In genomic region chr7:47807756-47808155, GRCh38 we compare ENCODE assay signal across 15 cellular contexts.
DNase-seq lines count a peak whose midpoint lies in the region; ATAC-seq and TF ChIP-seq lines count a peak whose summit lies in the region.
"Had no signal": no experiment of that assay in that cellular context is flagged by ENCODE, and none has a peak within 500 bp of the region (broad histone marks: within the 10 kb centered on the region; RNA-seq: fewer than 3 reads in every experiment).

No MANE protein-coding gene starts in this region.

- TF ChIP-seq EP300 in sigmoid colon (IDR thresholded peaks at IDR 0.05), result no peak

- no TSS peak for BruUV-seq in Calu3 (replicated peaks; lab: Mats Ljungman, UMichigan)

- H3K27me3 Mint-ChIP-seq in Calu3 (ENCODE audit: unreplicated experiment) (no peaks in the 10 kb centered on the region), GM23338 (ENCODE audit: insufficient read depth, low read depth, poor library complexity) (peaks cover 5% of the 10 kb centered on the region)
- H3K27me3 Mint-ChIP-seq: activated naive CD4-positive, alpha-beta T cell treated with anti-CD3 and anti-CD28 coated beads, Interleukin-2, amount 50 U/mL, for 24 hours; CD4-positive, CD25-positive, alpha-beta regulatory T cell had no signal

- no peaks in the 10 kb centered on the region for H3K79me2 ChIP-seq in GM23338 (replicated peaks; ENCODE audit: insufficient read depth)

- H3K27me3 ChIP-seq in GM23338 (ENCODE audit: insufficient read depth) (no peaks in the 10 kb centered on the region), lower lobe of right lung (ENCODE audit: low read depth) (no peaks in the 10 kb centered on the region), sigmoid colon (no peaks in the 10 kb centered on the region)
- H3K27me3 ChIP-seq: colonic mucosa had no signal

- H3K27ac ChIP-seq in GM23338 (ENCODE audit: low read depth) (no peak overlapping the region), lower lobe of right lung (peak overlapping the region; percentile 66), sigmoid colon (peak overlapping the region in 1 of 4 donors; percentile 30)
- H3K27ac ChIP-seq: colonic mucosa had no signal

- TF ChIP-seq CTCF in Calu3 (IDR thresholded peaks at IDR 0.05; ENCODE audit: unreplicated experiment) (peak; percentile 32), GM23338 (conservative IDR thresholded peaks at IDR 0.05; ENCODE audit: low read depth in 2 of 2) (peak; percentile 41 to 63), lower lobe of right lung (IDR thresholded peaks at IDR 0.05) (no peak), sigmoid colon (IDR thresholded peaks at IDR 0.05) (no peak)

- peaks cover 14% of the 10 kb centered on the region for H3K4me1 Mint-ChIP-seq in Calu3 (ENCODE audit: low read depth, unreplicated experiment)
- H3K4me1 Mint-ChIP-seq in GM23338, result no peaks in the 10 kb centered on the region
- H3K4me1 Mint-ChIP-seq: activated naive CD4-positive, alpha-beta T cell treated with anti-CD3 and anti-CD28 coated beads, Interleukin-2, amount 50 U/mL, for 24 hours; CD4-positive, CD25-positive, alpha-beta regulatory T cell had no signal

- no peak for DNase-seq in Calu3
- peak; percentile 46 for DNase-seq in GM23338 (ENCODE audit: low spot score)
- peak; percentile 53 for DNase-seq in RPMI8226
- DNase-seq in lower lobe of right lung, result no peak
- no peak for DNase-seq in NCI-H2107 (lab: John Stamatoyannopoulos, UW)
- no peak for DNase-seq in sigmoid colon
- no peak for DNase-seq in NK-92 treated with Interleukin-12 subunit alpha and Interleukin-12 subunit beta, amount 100 ng/mL, for 24 hours (lab: John Stamatoyannopoulos, UW)
- DNase-seq: activated CD4-positive, alpha-beta T cell treated with anti-CD3 and anti-CD28 coated beads, Interleukin-2, amount 50 U/mL, for 48 hours; CD4-positive, CD25-positive, alpha-beta regulatory T cell; colonic mucosa; NCI-H1105 treated with DMSO at 0.1 percent for 48 hours; NCI-H526 treated with DMSO at 0.1 percent for 48 hours; stimulated activated CD4-positive, alpha-beta T cell treated with anti-CD3 and anti-CD28 coated beads, Interleukin-15, amount 100 ng/mL, for 24 hours had no signal

- WGBS in sigmoid colon, 2 donors, result 73 to 90% methylated on average over 5 of the region's 5 CpGs

- no peak overlapping the region for H3K4me3 ChIP-seq in GM23338
- peak overlapping the region; percentile 32 for H3K4me3 ChIP-seq in lower lobe of right lung
- peak overlapping the region in 1 of 4 donors; percentile 6 for H3K4me3 ChIP-seq in sigmoid colon
- H3K4me3 ChIP-seq: colonic mucosa had no signal

- H3F3A ChIP-seq in GM23338 (replicated peaks; ENCODE audit: low read depth), result no peaks in the 10 kb centered on the region

- H3K9me3 Mint-ChIP-seq in Calu3 (ENCODE audit: low read depth, unreplicated experiment), result no peaks in the 10 kb centered on the region
- H3K9me3 Mint-ChIP-seq in GM23338, result no peaks in the 10 kb centered on the region
- H3K9me3 Mint-ChIP-seq: activated naive CD4-positive, alpha-beta T cell treated with anti-CD3 and anti-CD28 coated beads, Interleukin-2, amount 50 U/mL, for 24 hours; CD4-positive, CD25-positive, alpha-beta regulatory T cell had no signal

- TF ChIP-seq POLR2A in sigmoid colon (IDR thresholded peaks at IDR 0.05), result no peak

- no peaks in the 10 kb centered on the region for H3K9me2 ChIP-seq in GM23338 (ENCODE audit: insufficient read depth)

- CTCF ChIA-PET in Calu3 (lab: Charles Lee), result no interaction called here

- intact Hi-C loops in Calu3 (cut with micrococcal nuclease; ENCODE audit: unreplicated experiment) (no loop called here), lower lobe of right lung (cut with DNase I) (loop anchor here (10.0 kb wide), 1 partner anchor 373 kb away; no protein-coding TSS in a partner anchor), sigmoid colon (cut with DNase I) (no loop called here)

- H3K4me3 Mint-ChIP-seq in Calu3 (ENCODE audit: low read depth, unreplicated experiment) (no peak overlapping the region), GM23338 (no peak overlapping the region)
- H3K4me3 Mint-ChIP-seq: activated naive CD4-positive, alpha-beta T cell treated with anti-CD3 and anti-CD28 coated beads, Interleukin-2, amount 50 U/mL, for 24 hours; CD4-positive, CD25-positive, alpha-beta regulatory T cell had no signal

- H3K27ac Mint-ChIP-seq in Calu3 (ENCODE audit: unreplicated experiment) (no peak overlapping the region), GM23338 (no peak overlapping the region)
- H3K27ac Mint-ChIP-seq: activated naive CD4-positive, alpha-beta T cell treated with anti-CD3 and anti-CD28 coated beads, Interleukin-2, amount 50 U/mL, for 24 hours; CD4-positive, CD25-positive, alpha-beta regulatory T cell had no signal

- H3K36me3 ChIP-seq in GM23338 (ENCODE audit: insufficient read depth), result no peaks in the 10 kb centered on the region
- H3K36me3 ChIP-seq in lower lobe of right lung, result no peaks in the 10 kb centered on the region
- H3K36me3 ChIP-seq in sigmoid colon, result no peaks in the 10 kb centered on the region
- H3K36me3 ChIP-seq: colonic mucosa had no signal

- peak; percentile 74 for ATAC-seq in GM23338
- peak in 1 of 2 donors; percentile 17 for ATAC-seq in lower lobe of right lung
- no peak for ATAC-seq in GM18520 (IDR thresholded peaks at IDR 0.05; ENCODE audit: unreplicated experiment)

- H3K4me2 ChIP-seq in GM23338, result no peak overlapping the region

- H2AFZ ChIP-seq in GM23338, result no peak overlapping the region

- no peaks in the 10 kb centered on the region for H4K20me1 ChIP-seq in GM23338 (replicated peaks; ENCODE audit: insufficient read depth)

- no peaks in the 10 kb centered on the region for H3K9me3 ChIP-seq in lower lobe of right lung
- no peaks in the 10 kb centered on the region for H3K9me3 ChIP-seq in sigmoid colon
- H3K9me3 ChIP-seq: colonic mucosa had no signal

- H3K36me3 Mint-ChIP-seq in Calu3 (ENCODE audit: insufficient read depth, unreplicated experiment) (no peaks in the 10 kb centered on the region), GM23338 (ENCODE audit: low read depth) (no peaks in the 10 kb centered on the region)
- H3K36me3 Mint-ChIP-seq: activated naive CD4-positive, alpha-beta T cell treated with anti-CD3 and anti-CD28 coated beads, Interleukin-2, amount 50 U/mL, for 24 hours; CD4-positive, CD25-positive, alpha-beta regulatory T cell had no signal

- H3K4me1 ChIP-seq in GM23338 (ENCODE audit: insufficient read depth), result no peaks in the 10 kb centered on the region
- H3K4me1 ChIP-seq in lower lobe of right lung, result peaks cover 41% of the 10 kb centered on the region
- H3K4me1 ChIP-seq in sigmoid colon, result peaks cover 0 to 25% (median 14%) of the 10 kb centered on the region in 4 donors
- H3K4me1 ChIP-seq: colonic mucosa had no signal

TF ChIP-seq in GM23338, 12 proteins besides CTCF, POLR2A, EP300 and RAD21 (continues in another document):
- TF ChIP-seq REST (IDR thresholded peaks at IDR 0.05; ENCODE audit: unreplicated experiment) (no peak), ETS1 (IDR thresholded peaks at IDR 0.05) (no peak), POLR2AphosphoS5 (IDR thresholded peaks at IDR 0.05; ENCODE audit: low read depth) (no peak), CREB1 (CRISPR knock-in tag; IDR thresholded peaks at IDR 0.05; ENCODE audit: low read depth) (no peak), STAT1 (IDR thresholded peaks at IDR 0.05; ENCODE audit: unreplicated experiment) (no peak), EZH2phosphoT487 (IDR thresholded peaks at IDR 0.05; ENCODE audit: unreplicated experiment) (no peak), NANOG (IDR thresholded peaks at IDR 0.05; ENCODE audit: borderline replicate concordance) (no peak), EZH2 (IDR thresholded peaks at IDR 0.05; ENCODE audit: low read depth, unreplicated experiment) (no peak), ZNF114 (CRISPR knock-in tag; IDR thresholded peaks at IDR 0.05) (no peak)

Comparison
In these comparisons a context has a peak if more than half of its experiments do, and no peak if none do; other contexts are left out.
1. DNase-seq: peak in GM23338 (single experiment) and RPMI8226 (single experiment); none in Calu3 (single experiment), lower lobe of right lung (single experiment), NCI-H2107 (single experiment), sigmoid colon (single experiment) and NK-92 treated with Interleukin-12 subunit alpha and Interleukin-12 subunit beta, amount 100 ng/mL, for 24 hours (single experiment).
2. CTCF ChIP-seq: peak in Calu3 (single experiment) and GM23338 (2 of 2); none in lower lobe of right lung (single experiment) and sigmoid colon (0 of 4).